Comparison of ENCODE assay signal across 8 cellular contexts in genomic region chr16:8660841-8661301, GRCh38. TPM values are rescaled to one million over a fixed set of nuclear protein-coding genes. Genes with fewer than 3 reads are reported as not detected.
DNase-seq lines count a peak whose midpoint lies in the region; ATAC-seq and TF ChIP-seq lines count a peak whose summit lies in the region.

No MANE protein-coding gene starts in this region.

- no peaks in the 10 kb centered on the region for H3K79me2 ChIP-seq in trophoblast cell (ENCODE audit: control insufficient read depth, insufficient read depth, low read length, poor library complexity)

- H3K4me3 ChIP-seq in GM12864 (ENCODE audit: low read depth, low read length) (no peak overlapping the region), trophoblast cell (ENCODE audit: low read depth, low read length) (no peak overlapping the region)

- no peak overlapping the region for H3K18ac ChIP-seq in trophoblast cell (ENCODE audit: low read length)

- H3K14ac ChIP-seq in trophoblast cell (ENCODE audit: low read length): no peak overlapping the region

- H2AFZ ChIP-seq in trophoblast cell (ENCODE audit: insufficient read depth, low read length, poor library complexity): no peak overlapping the region

- no peak overlapping the region for H4K91ac ChIP-seq in trophoblast cell (ENCODE audit: low read depth, low read length)

- H3K27me3 ChIP-seq in trophoblast cell (ENCODE audit: insufficient read depth, low read length): no peaks in the 10 kb centered on the region

- H2BK120ac ChIP-seq in trophoblast cell (ENCODE audit: insufficient read depth, low read length, poor library complexity): no peak overlapping the region

- H4K8ac ChIP-seq in trophoblast cell (ENCODE audit: low read depth, low read length): no peak overlapping the region

- H3K4me1 Mint-ChIP-seq in activated naive CD8-positive, alpha-beta T cell treated with anti-CD3 and anti-CD28 coated beads for 36 hours: no peaks in the 10 kb centered on the region

- H3K27ac ChIP-seq in trophoblast cell (ENCODE audit: low read depth, low read length): no peak overlapping the region

- H3K23ac ChIP-seq in trophoblast cell (ENCODE audit: low read length): no peak overlapping the region

- H2BK5ac ChIP-seq in trophoblast cell (ENCODE audit: low read depth, low read length, poor library complexity): no peak overlapping the region

- H3K9me3 Mint-ChIP-seq in activated naive CD8-positive, alpha-beta T cell treated with anti-CD3 and anti-CD28 coated beads for 36 hours: no peaks in the 10 kb centered on the region

- H3K27ac Mint-ChIP-seq in activated naive CD8-positive, alpha-beta T cell treated with anti-CD3 and anti-CD28 coated beads for 36 hours: no peak overlapping the region

- no peak overlapping the region for H4K12ac ChIP-seq in trophoblast cell (ENCODE audit: low read depth, low read length)

- peak; percentile 80 for TF ChIP-seq CTCF in GM12864 (IDR thresholded peaks at IDR 0.05; ENCODE audit: low read depth, low read length, missing control alignments)

- H3K4me2 ChIP-seq in trophoblast cell (ENCODE audit: low read length): no peak overlapping the region

- no peaks in the 10 kb centered on the region for H3K4me1 ChIP-seq in trophoblast cell (ENCODE audit: control insufficient read depth in 1 of 2, insufficient read depth in 2 of 2, low read length in 2 of 2)

- H3K36me3 Mint-ChIP-seq in activated naive CD8-positive, alpha-beta T cell treated with anti-CD3 and anti-CD28 coated beads for 36 hours: peaks cover 2% of the 10 kb centered on the region

- no peak overlapping the region for H2AK5ac ChIP-seq in trophoblast cell (ENCODE audit: low read length)

- H3K27me3 Mint-ChIP-seq in activated naive CD8-positive, alpha-beta T cell treated with anti-CD3 and anti-CD28 coated beads for 36 hours: no peaks in the 10 kb centered on the region

- no peaks in the 10 kb centered on the region for H3K9me3 ChIP-seq in trophoblast cell (ENCODE audit: insufficient read depth, low read depth, low read length)

- DNase-seq in GM12864 (ENCODE audit: low read depth): peak; percentile 29
- DNase-seq in KG1 (lab: John Stamatoyannopoulos, UW): peak; percentile 12
- peak; percentile 57 for DNase-seq in RPMI7951 (ENCODE audit: low read depth)
- DNase-seq in activated naive CD8-positive, alpha-beta T cell treated with anti-CD3 and anti-CD28 coated beads for 36 hours: peak; percentile 60
- peak; percentile 54 to 90 (median 74) for DNase-seq in head of caudate nucleus
- peak; percentile 53 to 83 for DNase-seq in trophoblast cell

- no peak overlapping the region for H3K4ac ChIP-seq in trophoblast cell (ENCODE audit: low read depth, low read length)

- no peaks in the 10 kb centered on the region for H3K36me3 ChIP-seq in trophoblast cell (ENCODE audit: control insufficient read depth in 1 of 2, insufficient read depth in 2 of 2, low read length in 2 of 2)

- H3K9ac ChIP-seq in trophoblast cell (ENCODE audit: low read length): no peak overlapping the region

- H3K79me1 ChIP-seq in trophoblast cell (ENCODE audit: low read length): no peaks in the 10 kb centered on the region

- intact Hi-C loops in head of caudate nucleus (cut with DNase I): loop anchor here (5.0 kb wide), 1 partner anchor 356 kb away; no protein-coding TSS in a partner anchor

- H2BK12ac ChIP-seq in trophoblast cell (ENCODE audit: low read length): no peak overlapping the region

- H3K4me3 Mint-ChIP-seq in activated naive CD8-positive, alpha-beta T cell treated with anti-CD3 and anti-CD28 coated beads for 36 hours: no peak overlapping the region

- ATAC-seq in GM21576 (IDR thresholded peaks at IDR 0.05; ENCODE audit: unreplicated experiment) (no peak), GM21390 (IDR thresholded peaks at IDR 0.05; ENCODE audit: unreplicated experiment) (no peak)

- no CpG with 5 or more reads among the region's 13 CpGs for WGBS in trophoblast cell (ENCODE audit: extremely low coverage, insufficient coverage, insufficient read length)

RNA-seq across cellular contexts. Expression of gene ABAT, which starts 13.5 kb away (rescaled TPM):
- total RNA-seq in RPMI7951 (2014; rRNA removed; shearing (Covaris generic)): 3.1 and 3.5 TPM in 2 replicates
- total RNA-seq in activated naive CD8-positive, alpha-beta T cell treated with anti-CD3 and anti-CD28 coated beads for 36 hours: 1 to 10 TPM; 4.1 to 4.8 TPM
- polyA plus RNA-seq in trophoblast cell (2013): 2.5 and 2.6 TPM in 2 replicates

RNA-seq across cellular contexts. Expression of gene METTL22, which starts 39.4 kb away (rescaled TPM):
- total RNA-seq in RPMI7951 (2014; rRNA removed; shearing (Covaris generic)): 10.6 and 14.8 TPM in 2 replicates
- 10 to 100 TPM; 25.0 to 26.8 TPM for total RNA-seq in activated naive CD8-positive, alpha-beta T cell treated with anti-CD3 and anti-CD28 coated beads for 36 hours
- polyA plus RNA-seq in trophoblast cell (2013): 21.8 and 25.3 TPM in 2 replicates

Comparison
In these comparisons a context has a peak if more than half of its experiments do, and no peak if none do; other contexts are left out.
1. DNase-seq: peak in every context shown above with its lines; median percentile 74 in head of caudate nucleus; 68 in trophoblast cell; 60 in activated naive CD8-positive, alpha-beta T cell treated with anti-CD3 and anti-CD28 coated beads for 36 hours; 57 in RPMI7951; 29 in GM12864; 12 in KG1.